10 cellular contexts compared by ENCODE assay signal in genomic region chr10:123147635-123148413, GRCh38. TPM values are rescaled to one million over a fixed set of nuclear protein-coding genes. Genes with fewer than 3 reads are reported as not detected.
DNase-seq lines count a peak whose midpoint lies in the region; ATAC-seq, FAIRE-seq and TF ChIP-seq lines count a peak whose summit lies in the region.
"Had no signal": no experiment of that assay in that cellular context is flagged by ENCODE, and none has a peak within 500 bp of the region (broad histone marks: within the 10 kb centered on the region; RNA-seq: fewer than 3 reads in every experiment).

HMX2 (plus strand) TSS chr10:123148136; CDS start chr10:123148379, 243 bp downstream.

- no peaks in the 10 kb centered on the region for H3K79me2 ChIP-seq in K562 (ENCODE audit: control insufficient read depth, insufficient read depth, low read length)

- ATAC-seq in K562 (peak; percentile 84), GM19395 (IDR thresholded peaks at IDR 0.05; ENCODE audit: unreplicated experiment) (no peak), GM21528 (IDR thresholded peaks at IDR 0.05; ENCODE audit: low FRiP score, unreplicated experiment) (no peak)

- no peaks in the 10 kb centered on the region for H3K9me1 ChIP-seq in K562 (ENCODE audit: control insufficient read depth, insufficient read depth, low read length)

- no peak for TF ChIP-seq RAD21 in K562 (CRISPR knock-in tag; conservative IDR thresholded peaks at IDR 0.05 in 1 of 2, IDR thresholded peaks at IDR 0.05 in 1 of 2)

- H3K27ac ChIP-seq in K562 (ENCODE audit: extremely low read depth, low read depth, low read length) = no peak within 1 kb of the TSS
- H3K27ac ChIP-seq: C4-2B had no signal

- peak; percentile 36 for DNase-seq in NCI-H345 (lab: John Stamatoyannopoulos, UW)
- no peak for DNase-seq in NCI-H345 treated with DMSO at 0.1 percent for 48 hours (lab: John Stamatoyannopoulos, UW; ENCODE audit: unreplicated experiment)
- DNase-seq in NCI-H1092 treated with DMSO at 0.1 percent for 48 hours (lab: John Stamatoyannopoulos, UW) = peak; percentile 45
- peak in 2 of 4 experiments; percentile 15 to 30 for DNase-seq in K562 (ENCODE audit: extremely low read depth in 1 of 4, low spot score in 3 of 4)
- no peak for DNase-seq in stimulated activated CD4-positive, alpha-beta T cell treated with anti-CD3 and anti-CD28 coated beads, Interleukin-4, amount 100 ng/mL, for 4 hours

- no peak for FAIRE-seq in K562 (lab: Jason Lieb, UNC)

- in situ Hi-C loops in K562 (cut with MboI) = no loop called here

- no peaks in the 10 kb centered on the region for H3K27me3 ChIP-seq in K562 (ENCODE audit: control insufficient read depth in 2 of 2, insufficient read depth in 2 of 2, low read length in 2 of 2)
- H3K27me3 ChIP-seq in skeletal muscle satellite cell (ENCODE audit: control insufficient read depth, insufficient read depth, low read length) = peaks cover 98% of the 10 kb centered on the region

- H3K36me3 ChIP-seq in K562 (ENCODE audit: control insufficient read depth, insufficient read depth, low read length) (no peaks in the 10 kb centered on the region), skeletal muscle satellite cell (ENCODE audit: insufficient read depth, low read length) (no peaks in the 10 kb centered on the region)

- intact Hi-C loops in K562 (cut with micrococcal nuclease) = no loop called here

- peaks cover 9 to 23% of the 10 kb centered on the region in 2 experiments; a peak in 4 of 5 replicates for H3K4me1 ChIP-seq in K562 (replicated peaks in 1 of 2; ENCODE audit: control insufficient read depth in 2 of 2, insufficient read depth in 2 of 2, low read length in 2 of 2)
- peaks cover 18% of the 10 kb centered on the region for H3K4me1 ChIP-seq in skeletal muscle satellite cell (ENCODE audit: control insufficient read depth, insufficient read depth, low read length)

- POLR2A ChIA-PET in K562 (lab: Yijun Ruan, JAX) = interaction anchor here (1.9 kb wide), 1 partner anchor 8 kb away, joined by 6 read pairs; no protein-coding TSS in a partner anchor

- peak in 2 of 3 experiments; percentile 3 to 35; a peak in 1 of 6 replicates for TF ChIP-seq CTCF in K562 (IDR thresholded peaks at IDR 0.05 in 2 of 3, conservative IDR thresholded peaks at IDR 0.05 in 1 of 3; ENCODE audit: insufficient read depth in 2 of 3, low read depth in 1 of 3, low read length in 3 of 3)

- no peaks in the 10 kb centered on the region for H4K20me1 ChIP-seq in K562 (replicated peaks; ENCODE audit: control insufficient read depth, insufficient read depth, low read length)

- CTCF ChIA-PET in K562 (lab: Yijun Ruan, JAX; ENCODE audit: low intra/inter-chr PET ratio) = no interaction called here

- H3K4me3 ChIP-seq in K562 (peak within 1 kb of the TSS; percentile 19; the same call in 1 of the 2 replicates), skeletal muscle satellite cell (ENCODE audit: low read length) (no peak within 1 kb of the TSS)
- H3K4me3 ChIP-seq: lung had no signal

- peak within 1 kb of the TSS in 1 of 2 experiments; percentile 64; a peak in 1 of 4 replicates for H3K9ac ChIP-seq in K562 (ENCODE audit: insufficient read depth in 1 of 2, low read depth in 2 of 2, low read length in 2 of 2)
- H3K9ac ChIP-seq in skeletal muscle satellite cell (ENCODE audit: low read depth, low read length) = no peak within 1 kb of the TSS

- H2AFZ ChIP-seq in K562 (ENCODE audit: low read depth, low read length) = peak within 1 kb of the TSS; percentile 59; the same call in 1 of the 2 replicates

- H3K9me3 ChIP-seq in K562 (replicated peaks; ENCODE audit: control insufficient read depth, insufficient read depth, low read depth, low read length) = no peaks in the 10 kb centered on the region
- H3K9me3 ChIP-seq in skeletal muscle satellite cell (replicated peaks; ENCODE audit: low read length) = no peaks in the 10 kb centered on the region

- no peak for TF ChIP-seq EP300 in K562 (IDR thresholded peaks at IDR 0.05; ENCODE audit: low read length)

- WGBS in K562 (ENCODE audit: insufficient coverage, low coverage, missing lambda C conversion rate) = 31% methylated on average over 6 of the region's 64 CpGs

- no peak for TF ChIP-seq POLR2A in K562 (conservative IDR thresholded peaks at IDR 0.05)

- H3K4me2 ChIP-seq in K562 (ENCODE audit: insufficient read depth, low read length) (peak within 1 kb of the TSS; percentile 25; the same call in 1 of the 2 replicates), skeletal muscle satellite cell (ENCODE audit: low read length) (peak within 1 kb of the TSS; percentile 90)

- BruUV-seq in K562 (replicated peaks; lab: Mats Ljungman, UMichigan) = no TSS peak

TF ChIP-seq in K562, 482 proteins besides CTCF, POLR2A, EP300 and RAD21 (continues in another document):
- TF ChIP-seq, protein P1, sequence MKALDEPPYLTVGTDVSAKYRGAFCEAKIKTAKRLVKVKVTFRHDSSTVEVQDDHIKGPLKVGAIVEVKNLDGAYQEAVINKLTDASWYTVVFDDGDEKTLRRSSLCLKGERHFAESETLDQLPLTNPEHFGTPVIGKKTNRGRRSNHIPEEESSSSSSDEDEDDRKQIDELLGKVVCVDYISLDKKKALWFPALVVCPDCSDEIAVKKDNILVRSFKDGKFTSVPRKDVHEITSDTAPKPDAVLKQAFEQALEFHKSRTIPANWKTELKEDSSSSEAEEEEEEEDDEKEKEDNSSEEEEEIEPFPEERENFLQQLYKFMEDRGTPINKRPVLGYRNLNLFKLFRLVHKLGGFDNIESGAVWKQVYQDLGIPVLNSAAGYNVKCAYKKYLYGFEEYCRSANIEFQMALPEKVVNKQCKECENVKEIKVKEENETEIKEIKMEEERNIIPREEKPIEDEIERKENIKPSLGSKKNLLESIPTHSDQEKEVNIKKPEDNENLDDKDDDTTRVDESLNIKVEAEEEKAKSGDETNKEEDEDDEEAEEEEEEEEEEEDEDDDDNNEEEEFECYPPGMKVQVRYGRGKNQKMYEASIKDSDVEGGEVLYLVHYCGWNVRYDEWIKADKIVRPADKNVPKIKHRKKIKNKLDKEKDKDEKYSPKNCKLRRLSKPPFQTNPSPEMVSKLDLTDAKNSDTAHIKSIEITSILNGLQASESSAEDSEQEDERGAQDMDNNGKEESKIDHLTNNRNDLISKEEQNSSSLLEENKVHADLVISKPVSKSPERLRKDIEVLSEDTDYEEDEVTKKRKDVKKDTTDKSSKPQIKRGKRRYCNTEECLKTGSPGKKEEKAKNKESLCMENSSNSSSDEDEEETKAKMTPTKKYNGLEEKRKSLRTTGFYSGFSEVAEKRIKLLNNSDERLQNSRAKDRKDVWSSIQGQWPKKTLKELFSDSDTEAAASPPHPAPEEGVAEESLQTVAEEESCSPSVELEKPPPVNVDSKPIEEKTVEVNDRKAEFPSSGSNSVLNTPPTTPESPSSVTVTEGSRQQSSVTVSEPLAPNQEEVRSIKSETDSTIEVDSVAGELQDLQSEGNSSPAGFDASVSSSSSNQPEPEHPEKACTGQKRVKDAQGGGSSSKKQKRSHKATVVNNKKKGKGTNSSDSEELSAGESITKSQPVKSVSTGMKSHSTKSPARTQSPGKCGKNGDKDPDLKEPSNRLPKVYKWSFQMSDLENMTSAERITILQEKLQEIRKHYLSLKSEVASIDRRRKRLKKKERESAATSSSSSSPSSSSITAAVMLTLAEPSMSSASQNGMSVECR (CRISPR knock-in tag; IDR thresholded peaks at IDR 0.05) = no peak
- TF ChIP-seq PTTG1 (tag; IDR thresholded peaks at IDR 0.05; ENCODE audit: low read depth) = no peak
- no peak for TF ChIP-seq BRD9 (IDR thresholded peaks at IDR 0.05; ENCODE audit: low read depth, partially characterized antibody)
- peak; percentile 50; the same call in 1 of the 2 replicates for TF ChIP-seq RBFOX2 (IDR thresholded peaks at IDR 0.05; ENCODE audit: low read depth, low read length)

RNA-seq across cellular contexts. Expression of gene HMX2, which starts in this region (rescaled TPM):
- 0.42 TPM in 1 of 2 replicates, not detected in the other for total RNA-seq in K562 (2011; cell fraction: chromatin; rRNA removed; ENCODE audit: low replicate concordance)
- total RNA-seq in K562 (2011; cell fraction: nucleolus; rRNA removed) = 0.33 TPM in 1 of 2 replicates, not detected in the other
- total RNA-seq in K562 (2011; cell fraction: nucleoplasm; rRNA removed) = 0.38 TPM in 1 of 2 replicates, not detected in the other
- total RNA-seq in K562 (2014; rRNA removed) = 0.36 and 0.37 TPM in 2 replicates
- total RNA-seq in K562 (2014; rRNA removed; fragmentation: Illumina TruSeq; extraction: Trizol) = 0.07 and 0.13 TPM in 2 replicates
- total RNA-seq in K562 (2015; rRNA removed; fragmentation: Illumina TruSeq; extraction: Trizol) = 0.07 TPM in 1 of 2 replicates, not detected in the other
- 0.40 and 0.58 TPM in 2 replicates for total RNA-seq in K562 (2021)
- 0.08 TPM in 1 of 2 replicates, not detected in the other for polyA plus RNA-seq in K562 (2011; rRNA removed)
- 0.10 TPM in 1 of 2 replicates, not detected in the other for polyA plus RNA-seq in K562 (2011; cell fraction: cytosol; rRNA removed)
- polyA plus RNA-seq in K562 (2011; cell fraction: nucleus; rRNA removed) = 0.20 TPM in 1 of 2 replicates, not detected in the other
- 0.26 and 0.44 TPM in 2 replicates for polyA plus RNA-seq in K562 (2012)
- polyA plus RNA-seq in K562 (2014; fragmentation: Illumina TruSeq; extraction: Trizol) = 0.09 and 0.12 TPM in 2 replicates
- not detected for polyA plus RNA-seq in K562 (2014; fragmentation: Nextera tagmentation; extraction: Ambion mirVana)
- 0.05 and 0.37 TPM in 2 replicates for polyA plus RNA-seq in K562 (2014; rRNA removed)
- polyA minus RNA-seq in K562 (2011; rRNA and poly(A)+ RNA removed) = not detected in 2 replicates
- polyA minus RNA-seq in K562 (2011; cell fraction: cytosol; rRNA and poly(A)+ RNA removed) = not detected in 2 replicates
- polyA minus RNA-seq in K562 (2011; cell fraction: nucleus; rRNA and poly(A)+ RNA removed) = not detected in 2 replicates
- not detected in 2 replicates for total RNA-seq in skeletal muscle satellite cell (2012; rRNA removed)
- total RNA-seq: lung had no signal
- polyA plus RNA-seq: lung had no signal

Comparison
In these comparisons a context has a peak if more than half of its experiments do, and no peak if none do; other contexts are left out.
1. DNase-seq: peak in NCI-H345 (single experiment) and NCI-H1092 treated with DMSO at 0.1 percent for 48 hours (single experiment); none in NCI-H345 treated with DMSO at 0.1 percent for 48 hours (single experiment) and stimulated activated CD4-positive, alpha-beta T cell treated with anti-CD3 and anti-CD28 coated beads, Interleukin-4, amount 100 ng/mL, for 4 hours (0 of 2).
2. Peak in ATAC-seq, H3K4me3 ChIP-seq and H3K4me2 ChIP-seq in K562; RNA of the gene not detected or under 1 TPM.